ENCODE assay signal across 1 cellular context in the genomic region with DNA sequence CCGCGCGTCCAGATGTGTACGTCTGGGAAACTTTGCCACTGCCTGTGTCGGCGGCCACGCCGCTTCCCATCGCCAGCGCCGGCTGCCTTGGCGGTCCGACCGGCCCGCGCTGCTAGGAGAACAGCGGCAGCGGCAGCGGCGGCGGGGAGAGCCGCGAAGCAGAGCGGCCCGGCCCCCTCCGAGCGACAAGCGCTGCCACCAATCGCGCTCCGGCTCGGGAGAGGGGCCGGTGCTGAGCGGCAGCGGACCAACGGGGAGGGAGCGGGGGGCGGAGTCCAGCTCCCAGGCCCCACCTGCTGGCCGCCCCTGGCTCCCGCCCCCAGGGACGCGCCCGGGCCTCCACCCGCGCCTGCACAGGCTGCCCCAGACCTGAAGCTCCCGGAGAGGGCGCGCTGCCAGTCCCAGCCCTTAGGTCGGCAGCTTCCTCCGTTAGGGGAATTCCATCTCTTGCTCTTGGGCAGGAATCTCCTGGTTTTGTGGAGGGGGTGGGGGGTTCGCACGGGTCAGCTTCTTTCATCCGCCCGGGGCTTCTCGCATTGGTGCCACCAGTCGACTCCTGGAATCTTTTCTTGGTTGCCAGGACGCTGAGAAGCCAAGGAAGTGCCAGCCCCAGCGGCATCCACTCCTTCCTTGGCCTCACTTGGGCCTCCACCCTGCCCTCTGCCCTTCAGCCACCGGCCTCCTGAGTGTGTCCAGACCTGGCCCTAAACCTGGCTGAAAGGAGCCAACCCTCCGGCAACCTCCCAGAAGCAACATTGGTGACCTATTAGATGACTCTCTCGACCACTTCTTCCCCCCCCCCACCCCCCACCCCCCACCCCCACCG.
TF ChIP-seq lines count a peak whose summit lies in the region.

A gene (minus strand): TSS at position 125 of the 826 bp plus-strand sequence.

TF ChIP-seq in GM12878, 131 proteins besides CTCF, POLR2A, EP300 and RAD21 (continued from another document and continues in another):
- TF ChIP-seq, protein P1, sequence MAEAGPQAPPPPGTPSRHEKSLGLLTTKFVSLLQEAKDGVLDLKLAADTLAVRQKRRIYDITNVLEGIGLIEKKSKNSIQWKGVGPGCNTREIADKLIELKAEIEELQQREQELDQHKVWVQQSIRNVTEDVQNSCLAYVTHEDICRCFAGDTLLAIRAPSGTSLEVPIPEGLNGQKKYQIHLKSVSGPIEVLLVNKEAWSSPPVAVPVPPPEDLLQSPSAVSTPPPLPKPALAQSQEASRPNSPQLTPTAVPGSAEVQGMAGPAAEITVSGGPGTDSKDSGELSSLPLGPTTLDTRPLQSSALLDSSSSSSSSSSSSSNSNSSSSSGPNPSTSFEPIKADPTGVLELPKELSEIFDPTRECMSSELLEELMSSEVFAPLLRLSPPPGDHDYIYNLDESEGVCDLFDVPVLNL (IDR thresholded peaks at IDR 0.05; ENCODE audit: low read depth, low read length) = no peak
- TF ChIP-seq SP1 (IDR thresholded peaks at IDR 0.05; ENCODE audit: low read depth, low read length) = peak; percentile 94
- TF ChIP-seq, protein P2, sequence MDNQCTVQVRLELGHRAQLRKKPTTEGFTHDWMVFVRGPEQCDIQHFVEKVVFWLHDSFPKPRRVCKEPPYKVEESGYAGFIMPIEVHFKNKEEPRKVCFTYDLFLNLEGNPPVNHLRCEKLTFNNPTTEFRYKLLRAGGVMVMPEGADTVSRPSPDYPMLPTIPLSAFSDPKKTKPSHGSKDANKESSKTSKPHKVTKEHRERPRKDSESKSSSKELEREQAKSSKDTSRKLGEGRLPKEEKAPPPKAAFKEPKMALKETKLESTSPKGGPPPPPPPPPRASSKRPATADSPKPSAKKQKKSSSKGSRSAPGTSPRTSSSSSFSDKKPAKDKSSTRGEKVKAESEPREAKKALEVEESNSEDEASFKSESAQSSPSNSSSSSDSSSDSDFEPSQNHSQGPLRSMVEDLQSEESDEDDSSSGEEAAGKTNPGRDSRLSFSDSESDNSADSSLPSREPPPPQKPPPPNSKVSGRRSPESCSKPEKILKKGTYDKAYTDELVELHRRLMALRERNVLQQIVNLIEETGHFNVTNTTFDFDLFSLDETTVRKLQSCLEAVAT (IDR thresholded peaks at IDR 0.05) = no peak
- TF ChIP-seq IKZF2 (IDR thresholded peaks at IDR 0.05) = peak in 1 of 2 experiments; percentile 18; a peak in 1 of 4 replicates
- no peak for TF ChIP-seq SRF (IDR thresholded peaks at IDR 0.05; ENCODE audit: low read depth in 2 of 2, low read length in 2 of 2)
- TF ChIP-seq ZNF384 (IDR thresholded peaks at IDR 0.05; ENCODE audit: borderline replicate concordance, low read depth, low read length) = no peak
- TF ChIP-seq ASH2L (IDR thresholded peaks at IDR 0.05; ENCODE audit: borderline replicate concordance, low read depth) = no peak
- TF ChIP-seq, protein P3, sequence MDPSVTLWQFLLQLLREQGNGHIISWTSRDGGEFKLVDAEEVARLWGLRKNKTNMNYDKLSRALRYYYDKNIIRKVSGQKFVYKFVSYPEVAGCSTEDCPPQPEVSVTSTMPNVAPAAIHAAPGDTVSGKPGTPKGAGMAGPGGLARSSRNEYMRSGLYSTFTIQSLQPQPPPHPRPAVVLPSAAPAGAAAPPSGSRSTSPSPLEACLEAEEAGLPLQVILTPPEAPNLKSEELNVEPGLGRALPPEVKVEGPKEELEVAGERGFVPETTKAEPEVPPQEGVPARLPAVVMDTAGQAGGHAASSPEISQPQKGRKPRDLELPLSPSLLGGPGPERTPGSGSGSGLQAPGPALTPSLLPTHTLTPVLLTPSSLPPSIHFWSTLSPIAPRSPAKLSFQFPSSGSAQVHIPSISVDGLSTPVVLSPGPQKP (IDR thresholded peaks at IDR 0.05; ENCODE audit: low read depth, low read length) = no peak
- peak; percentile 89 for TF ChIP-seq CHD2 (IDR thresholded peaks at IDR 0.05; ENCODE audit: borderline replicate concordance, low read depth, low read length)
- TF ChIP-seq SREBF2 (IDR thresholded peaks at IDR 0.05; ENCODE audit: low read length) = no peak
- TF ChIP-seq MEF2A (IDR thresholded peaks at IDR 0.05; ENCODE audit: insufficient read depth, low read depth, low read length) = no peak
- TF ChIP-seq SUZ12 (IDR thresholded peaks at IDR 0.05; ENCODE audit: unreplicated experiment) = no peak
- no peak for TF ChIP-seq POU2F2 (IDR thresholded peaks at IDR 0.05; ENCODE audit: borderline replicate concordance, low read depth, low read length)
- TF ChIP-seq MXI1 (IDR thresholded peaks at IDR 0.05; ENCODE audit: low read depth, low read length) = no peak
- TF ChIP-seq MEF2B (IDR thresholded peaks at IDR 0.05; ENCODE audit: partially characterized antibody, poor library complexity, severe bottlenecking) = peak; percentile 47
- TF ChIP-seq RCOR1 (conservative IDR thresholded peaks at IDR 0.05; ENCODE audit: low read depth, low read length) = no peak
- TF ChIP-seq, protein P4, sequence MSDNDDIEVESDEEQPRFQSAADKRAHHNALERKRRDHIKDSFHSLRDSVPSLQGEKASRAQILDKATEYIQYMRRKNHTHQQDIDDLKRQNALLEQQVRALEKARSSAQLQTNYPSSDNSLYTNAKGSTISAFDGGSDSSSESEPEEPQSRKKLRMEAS (IDR thresholded peaks at IDR 0.05; ENCODE audit: low read depth, low read length) = no peak
- no peak; the same call in 1 of the 2 replicates for TF ChIP-seq BACH1 (IDR thresholded peaks at IDR 0.05; ENCODE audit: borderline replicate concordance)
- no peak for TF ChIP-seq KAT2A (conservative IDR thresholded peaks at IDR 0.05; ENCODE audit: control insufficient read depth, low read depth, low read length)
- TF ChIP-seq, protein P5, sequence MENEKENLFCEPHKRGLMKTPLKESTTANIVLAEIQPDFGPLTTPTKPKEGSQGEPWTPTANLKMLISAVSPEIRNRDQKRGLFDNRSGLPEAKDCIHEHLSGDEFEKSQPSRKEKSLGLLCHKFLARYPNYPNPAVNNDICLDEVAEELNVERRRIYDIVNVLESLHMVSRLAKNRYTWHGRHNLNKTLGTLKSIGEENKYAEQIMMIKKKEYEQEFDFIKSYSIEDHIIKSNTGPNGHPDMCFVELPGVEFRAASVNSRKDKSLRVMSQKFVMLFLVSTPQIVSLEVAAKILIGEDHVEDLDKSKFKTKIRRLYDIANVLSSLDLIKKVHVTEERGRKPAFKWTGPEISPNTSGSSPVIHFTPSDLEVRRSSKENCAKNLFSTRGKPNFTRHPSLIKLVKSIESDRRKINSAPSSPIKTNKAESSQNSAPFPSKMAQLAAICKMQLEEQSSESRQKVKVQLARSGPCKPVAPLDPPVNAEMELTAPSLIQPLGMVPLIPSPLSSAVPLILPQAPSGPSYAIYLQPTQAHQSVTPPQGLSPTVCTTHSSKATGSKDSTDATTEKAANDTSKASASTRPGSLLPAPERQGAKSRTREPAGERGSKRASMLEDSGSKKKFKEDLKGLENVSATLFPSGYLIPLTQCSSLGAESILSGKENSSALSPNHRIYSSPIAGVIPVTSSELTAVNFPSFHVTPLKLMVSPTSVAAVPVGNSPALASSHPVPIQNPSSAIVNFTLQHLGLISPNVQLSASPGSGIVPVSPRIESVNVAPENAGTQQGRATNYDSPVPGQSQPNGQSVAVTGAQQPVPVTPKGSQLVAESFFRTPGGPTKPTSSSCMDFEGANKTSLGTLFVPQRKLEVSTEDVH (IDR thresholded peaks at IDR 0.05; ENCODE audit: low read depth, partially characterized antibody) = no peak
- no peak for TF ChIP-seq CREB1 (IDR thresholded peaks at IDR 0.05; ENCODE audit: low read depth)
- TF ChIP-seq WRNIP1 (IDR thresholded peaks at IDR 0.05; ENCODE audit: borderline replicate concordance, low read depth, low read length) = no peak
- TF ChIP-seq, protein P6, sequence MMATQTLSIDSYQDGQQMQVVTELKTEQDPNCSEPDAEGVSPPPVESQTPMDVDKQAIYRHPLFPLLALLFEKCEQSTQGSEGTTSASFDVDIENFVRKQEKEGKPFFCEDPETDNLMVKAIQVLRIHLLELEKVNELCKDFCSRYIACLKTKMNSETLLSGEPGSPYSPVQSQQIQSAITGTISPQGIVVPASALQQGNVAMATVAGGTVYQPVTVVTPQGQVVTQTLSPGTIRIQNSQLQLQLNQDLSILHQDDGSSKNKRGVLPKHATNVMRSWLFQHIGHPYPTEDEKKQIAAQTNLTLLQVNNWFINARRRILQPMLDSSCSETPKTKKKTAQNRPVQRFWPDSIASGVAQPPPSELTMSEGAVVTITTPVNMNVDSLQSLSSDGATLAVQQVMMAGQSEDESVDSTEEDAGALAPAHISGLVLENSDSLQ (IDR thresholded peaks at IDR 0.05) = peak; percentile 98
- TF ChIP-seq FOS (IDR thresholded peaks at IDR 0.05; ENCODE audit: borderline replicate concordance, extremely low read depth, insufficient read length) = peak; percentile 43
- no peak for TF ChIP-seq NFYA (IDR thresholded peaks at IDR 0.05; ENCODE audit: borderline replicate concordance, low read depth, low read length)
- no peak for TF ChIP-seq RB1 (IDR thresholded peaks at IDR 0.05; ENCODE audit: borderline replicate concordance)
- no peak for TF ChIP-seq MTA2 (IDR thresholded peaks at IDR 0.05; ENCODE audit: low read depth)
- no peak for TF ChIP-seq STAT1 (conservative IDR thresholded peaks at IDR 0.05)
- TF ChIP-seq, protein P7, sequence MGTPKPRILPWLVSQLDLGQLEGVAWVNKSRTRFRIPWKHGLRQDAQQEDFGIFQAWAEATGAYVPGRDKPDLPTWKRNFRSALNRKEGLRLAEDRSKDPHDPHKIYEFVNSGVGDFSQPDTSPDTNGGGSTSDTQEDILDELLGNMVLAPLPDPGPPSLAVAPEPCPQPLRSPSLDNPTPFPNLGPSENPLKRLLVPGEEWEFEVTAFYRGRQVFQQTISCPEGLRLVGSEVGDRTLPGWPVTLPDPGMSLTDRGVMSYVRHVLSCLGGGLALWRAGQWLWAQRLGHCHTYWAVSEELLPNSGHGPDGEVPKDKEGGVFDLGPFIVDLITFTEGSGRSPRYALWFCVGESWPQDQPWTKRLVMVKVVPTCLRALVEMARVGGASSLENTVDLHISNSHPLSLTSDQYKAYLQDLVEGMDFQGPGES (IDR thresholded peaks at IDR 0.05) = peak; percentile 76
- 0 out of 3 replicates have a peak, but pooled peaks of 1 of the 2 experiments have one; percentile 35 for TF ChIP-seq EGR1 (IDR thresholded peaks at IDR 0.05; ENCODE audit: borderline replicate concordance in 1 of 2, low read depth in 2 of 2, low read length in 2 of 2)
- no peak for TF ChIP-seq CREM (IDR thresholded peaks at IDR 0.05; ENCODE audit: low read depth)
- TF ChIP-seq, protein P8, sequence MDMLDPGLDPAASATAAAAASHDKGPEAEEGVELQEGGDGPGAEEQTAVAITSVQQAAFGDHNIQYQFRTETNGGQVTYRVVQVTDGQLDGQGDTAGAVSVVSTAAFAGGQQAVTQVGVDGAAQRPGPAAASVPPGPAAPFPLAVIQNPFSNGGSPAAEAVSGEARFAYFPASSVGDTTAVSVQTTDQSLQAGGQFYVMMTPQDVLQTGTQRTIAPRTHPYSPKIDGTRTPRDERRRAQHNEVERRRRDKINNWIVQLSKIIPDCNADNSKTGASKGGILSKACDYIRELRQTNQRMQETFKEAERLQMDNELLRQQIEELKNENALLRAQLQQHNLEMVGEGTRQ (IDR thresholded peaks at IDR 0.05; ENCODE audit: borderline replicate concordance, low read depth, low read length) = no peak
- TF ChIP-seq ESRRA (IDR thresholded peaks at IDR 0.05; ENCODE audit: low read length) = no peak
- 0 out of 2 replicates have a peak, but pooled peaks have one; percentile 34 for TF ChIP-seq POLR2AphosphoS5 (IDR thresholded peaks at IDR 0.05; ENCODE audit: low read length)
- TF ChIP-seq, protein P9, sequence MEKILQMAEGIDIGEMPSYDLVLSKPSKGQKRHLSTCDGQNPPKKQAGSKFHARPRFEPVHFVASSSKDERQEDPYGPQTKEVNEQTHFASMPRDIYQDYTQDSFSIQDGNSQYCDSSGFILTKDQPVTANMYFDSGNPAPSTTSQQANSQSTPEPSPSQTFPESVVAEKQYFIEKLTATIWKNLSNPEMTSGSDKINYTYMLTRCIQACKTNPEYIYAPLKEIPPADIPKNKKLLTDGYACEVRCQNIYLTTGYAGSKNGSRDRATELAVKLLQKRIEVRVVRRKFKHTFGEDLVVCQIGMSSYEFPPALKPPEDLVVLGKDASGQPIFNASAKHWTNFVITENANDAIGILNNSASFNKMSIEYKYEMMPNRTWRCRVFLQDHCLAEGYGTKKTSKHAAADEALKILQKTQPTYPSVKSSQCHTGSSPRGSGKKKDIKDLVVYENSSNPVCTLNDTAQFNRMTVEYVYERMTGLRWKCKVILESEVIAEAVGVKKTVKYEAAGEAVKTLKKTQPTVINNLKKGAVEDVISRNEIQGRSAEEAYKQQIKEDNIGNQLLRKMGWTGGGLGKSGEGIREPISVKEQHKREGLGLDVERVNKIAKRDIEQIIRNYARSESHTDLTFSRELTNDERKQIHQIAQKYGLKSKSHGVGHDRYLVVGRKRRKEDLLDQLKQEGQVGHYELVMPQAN (conservative IDR thresholded peaks at IDR 0.05) = peak; percentile 60; the same call in 1 of the 2 replicates
- 0 out of 2 replicates have a peak, but pooled peaks have one; percentile 8 for TF ChIP-seq YY1 (IDR thresholded peaks at IDR 0.05; ENCODE audit: low read depth, low read length)
- no peak for TF ChIP-seq FOXK2 (IDR thresholded peaks at IDR 0.05)
- TF ChIP-seq ZNF24 (IDR thresholded peaks at IDR 0.05) = no peak
- TF ChIP-seq, protein P10, sequence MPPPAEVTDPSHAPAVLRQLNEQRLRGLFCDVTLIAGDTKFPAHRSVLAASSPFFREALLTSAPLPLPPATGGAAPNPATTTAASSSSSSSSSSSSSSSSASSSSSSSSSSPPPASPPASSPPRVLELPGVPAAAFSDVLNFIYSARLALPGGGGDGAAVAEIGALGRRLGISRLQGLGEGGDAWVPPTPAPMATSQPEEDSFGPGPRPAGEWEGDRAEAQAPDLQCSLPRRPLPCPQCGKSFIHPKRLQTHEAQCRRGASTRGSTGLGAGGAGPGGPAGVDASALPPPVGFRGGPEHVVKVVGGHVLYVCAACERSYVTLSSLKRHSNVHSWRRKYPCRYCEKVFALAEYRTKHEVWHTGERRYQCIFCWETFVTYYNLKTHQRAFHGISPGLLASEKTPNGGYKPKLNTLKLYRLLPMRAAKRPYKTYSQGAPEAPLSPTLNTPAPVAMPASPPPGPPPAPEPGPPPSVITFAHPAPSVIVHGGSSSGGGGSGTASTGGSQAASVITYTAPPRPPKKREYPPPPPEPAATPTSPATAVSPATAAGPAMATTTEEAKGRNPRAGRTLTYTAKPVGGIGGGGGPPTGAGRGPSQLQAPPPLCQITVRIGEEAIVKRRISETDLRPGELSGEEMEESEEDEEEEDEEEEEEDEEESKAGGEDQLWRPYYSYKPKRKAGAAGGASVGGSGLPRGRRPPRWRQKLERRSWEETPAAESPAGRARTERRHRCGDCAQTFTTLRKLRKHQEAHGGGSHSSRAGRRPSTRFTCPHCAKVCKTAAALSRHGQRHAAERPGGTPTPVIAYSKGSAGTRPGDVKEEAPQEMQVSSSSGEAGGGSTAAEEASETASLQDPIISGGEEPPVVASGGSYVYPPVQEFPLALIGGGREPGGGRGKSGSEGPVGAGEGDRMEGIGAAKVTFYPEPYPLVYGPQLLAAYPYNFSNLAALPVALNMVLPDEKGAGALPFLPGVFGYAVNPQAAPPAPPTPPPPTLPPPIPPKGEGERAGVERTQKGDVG (CRISPR knock-in tag; IDR thresholded peaks at IDR 0.05) = no peak
- 0 out of 2 replicates have a peak, but pooled peaks have one; percentile 26 for TF ChIP-seq TCF3 (IDR thresholded peaks at IDR 0.05; ENCODE audit: borderline replicate concordance, insufficient read depth, low read depth, low read length)
- no peak for TF ChIP-seq RBBP5 (conservative IDR thresholded peaks at IDR 0.05)
- no peak for TF ChIP-seq MTA3 (IDR thresholded peaks at IDR 0.05; ENCODE audit: borderline replicate concordance, low read length)
